2 cellular contexts compared by ENCODE assay signal in genomic region chr3:197746801-197747237, GRCh38.
TF ChIP-seq lines count a peak whose summit lies in the region.

No MANE protein-coding gene starts in this region.

TF ChIP-seq in IMR-90, 13 proteins besides CTCF, POLR2A, EP300 and RAD21:
- TF ChIP-seq CHD1 (IDR thresholded peaks at IDR 0.05; ENCODE audit: low read depth, low read length) (no peak), RCOR1 (IDR thresholded peaks at IDR 0.05; ENCODE audit: insufficient replicate concordance, low read length) (no peak), MAFK (IDR thresholded peaks at IDR 0.05; ENCODE audit: low read depth, low read length) (no peak), ELK1 (IDR thresholded peaks at IDR 0.05; ENCODE audit: borderline replicate concordance, low read depth, low read length) (no peak), RFX5 (IDR thresholded peaks at IDR 0.05; ENCODE audit: low read depth, low read length) (no peak), BHLHE40 (IDR thresholded peaks at IDR 0.05; ENCODE audit: low read depth, low read length) (no peak), NFE2L2 (IDR thresholded peaks at IDR 0.05; ENCODE audit: low read depth, low read length) (no peak), MAZ (IDR thresholded peaks at IDR 0.05; ENCODE audit: borderline replicate concordance, low read depth, low read length) (no peak), SMC3 (IDR thresholded peaks at IDR 0.05; ENCODE audit: low read depth, low read length) (no peak)

TF ChIP-seq in HepG2, 621 proteins besides CTCF, POLR2A, EP300 and RAD21:
- TF ChIP-seq ZMYM3 (CRISPR knock-in tag; IDR thresholded peaks at IDR 0.05) (no peak), TCF12 (IDR thresholded peaks at IDR 0.05) (no peak), TCF12 (CRISPR knock-in tag; IDR thresholded peaks at IDR 0.05) (no peak), ZFP91 (CRISPR knock-in tag; IDR thresholded peaks at IDR 0.05; ENCODE audit: borderline replicate concordance) (no peak), GABPB1 (CRISPR knock-in tag; IDR thresholded peaks at IDR 0.05) (no peak), MLLT10 (CRISPR knock-in tag; IDR thresholded peaks at IDR 0.05) (no peak), TRAFD1 (CRISPR knock-in tag; IDR thresholded peaks at IDR 0.05; ENCODE audit: borderline replicate concordance) (no peak), ZNF574 (CRISPR knock-in tag; IDR thresholded peaks at IDR 0.05) (no peak), RERE (CRISPR knock-in tag; IDR thresholded peaks at IDR 0.05; ENCODE audit: low read depth) (no peak), ZNF280B (CRISPR knock-in tag; IDR thresholded peaks at IDR 0.05; ENCODE audit: borderline replicate concordance) (no peak), ZNF788 (CRISPR knock-in tag; IDR thresholded peaks at IDR 0.05; ENCODE audit: borderline replicate concordance) (no peak), PCBP1 (IDR thresholded peaks at IDR 0.05; ENCODE audit: borderline replicate concordance, low read depth, low read length) (no peak), SATB2 (CRISPR knock-in tag; IDR thresholded peaks at IDR 0.05) (no peak), TEAD3 (CRISPR knock-in tag; optimal IDR thresholded peaks at IDR 0.05; ENCODE audit: borderline replicate concordance) (no peak), AGO2 (optimal IDR thresholded peaks at IDR 0.05; ENCODE audit: low read depth, low read length) (no peak), XBP1 (CRISPR knock-in tag; IDR thresholded peaks at IDR 0.05) (no peak), ZNF878 (CRISPR knock-in tag; IDR thresholded peaks at IDR 0.05) (no peak), HNF4G (IDR thresholded peaks at IDR 0.05; ENCODE audit: borderline replicate concordance, low read depth, low read length) (no peak), HNF4G (CRISPR knock-in tag; IDR thresholded peaks at IDR 0.05; ENCODE audit: borderline replicate concordance, low read depth) (no peak)
